Comparison of ENCODE assay signal across 11 cellular contexts in the genomic region with DNA sequence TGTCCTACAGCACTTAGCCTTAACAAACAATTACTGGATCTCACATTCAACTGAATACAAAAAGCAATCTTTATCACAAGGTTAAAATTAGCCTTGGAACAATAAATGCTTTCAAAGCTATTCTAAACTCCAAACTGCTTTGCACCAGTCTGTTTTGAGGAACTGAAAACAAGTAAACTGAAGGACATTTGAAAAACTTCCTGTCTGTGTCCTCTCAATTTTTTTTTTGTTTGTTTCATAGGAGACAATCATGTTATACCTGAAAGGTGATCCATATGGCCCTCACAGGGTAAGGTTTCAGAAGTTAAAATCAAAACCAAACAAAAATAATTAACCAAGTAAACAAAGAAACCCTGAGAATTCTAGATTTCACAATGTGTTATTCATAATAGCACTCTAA.
DNase-seq lines count a peak whose midpoint lies in the region; ATAC-seq and TF ChIP-seq lines count a peak whose summit lies in the region.
"Had no signal": no experiment of that assay in that cellular context is flagged by ENCODE, and none has a peak within 500 bp of the region (broad histone marks: within the 10 kb centered on the region; RNA-seq: fewer than 3 reads in every experiment).

No MANE protein-coding gene starts in this region.

- no peaks in the 10 kb centered on the region for H3F3A ChIP-seq in SU-DHL-6 (ENCODE audit: insufficient read depth)

- H3K36me3 Mint-ChIP-seq in naive thymus-derived CD4-positive, alpha-beta T cell = peaks cover 0 to 77% (median 55%) of the 10 kb centered on the region in 5 donors
- H3K36me3 Mint-ChIP-seq in stimulated activated effector memory CD8-positive, alpha-beta T cell treated with anti-CD3 and anti-CD28 coated beads, Interleukin-12 subunit alpha, Interleukin-12 subunit beta, amount 100 ng/mL, for 72 hours = no peaks in the 10 kb centered on the region

- H3K27me3 Mint-ChIP-seq in naive thymus-derived CD4-positive, alpha-beta T cell = no peaks in the 10 kb centered on the region
- H3K27me3 Mint-ChIP-seq: stimulated activated naive CD8-positive, alpha-beta T cell treated with anti-CD3 and anti-CD28 coated beads, Interleukin-15, Interleukin-2, amounts not matched to agents 100 ng/mL and 50 ng/mL, for 24 hours had no signal

- no peak overlapping the region for H2AFZ ChIP-seq in SU-DHL-6 (ENCODE audit: low read depth, low read length, severe bottlenecking)

- no peaks in the 10 kb centered on the region for H4K20me1 ChIP-seq in SU-DHL-6 (ENCODE audit: low read depth, low read length)

- no peaks in the 10 kb centered on the region for H3K79me2 ChIP-seq in SU-DHL-6 (ENCODE audit: insufficient read depth, low read length)

- H3K4me3 ChIP-seq in SU-DHL-6 (ENCODE audit: insufficient read depth, low read length, poor library complexity, severe bottlenecking) = no peak overlapping the region
- no peak overlapping the region for H3K4me3 ChIP-seq in naive thymus-derived CD4-positive, alpha-beta T cell (ENCODE audit: low read length)

- H3K9me3 ChIP-seq in SU-DHL-6 (ENCODE audit: insufficient read depth, low read length) = peaks cover 4% of the 10 kb centered on the region; the same call in 1 of the 2 replicates
- no peaks in the 10 kb centered on the region for H3K9me3 ChIP-seq in naive thymus-derived CD4-positive, alpha-beta T cell (ENCODE audit: control insufficient read depth in 2 of 3, low read length in 3 of 3)

- H3K27me3 ChIP-seq in SU-DHL-6 (ENCODE audit: low read length) = no peaks in the 10 kb centered on the region
- H3K27me3 ChIP-seq in naive thymus-derived CD4-positive, alpha-beta T cell (ENCODE audit: control insufficient read depth in 2 of 2, insufficient read depth in 2 of 2, low read length in 2 of 2) = no peaks in the 10 kb centered on the region

- POLR2A ChIA-PET in naive thymus-derived CD4-positive, alpha-beta T cell (lab: Charles Lee) = no interaction called here

- DNase-seq in GM20000 (ENCODE audit: low spot score) (peak; percentile 15), UCSD-AML1 (lab: John Stamatoyannopoulos, UW; ENCODE audit: unreplicated experiment) (no peak)
- DNase-seq in naive thymus-derived CD4-positive, alpha-beta T cell = no peak
- DNase-seq in stimulated activated CD4-positive, alpha-beta T cell treated with anti-CD3 and anti-CD28 coated beads, Interleukin-4, amount 100 ng/mL, for 1 hour = no peak
- no peak for DNase-seq in stimulated activated effector memory CD8-positive, alpha-beta T cell treated with anti-CD3 and anti-CD28 coated beads, Interleukin-12 subunit alpha, Interleukin-12 subunit beta, amount 100 ng/mL, for 72 hours (ENCODE audit: low spot score in 2 of 2)
- DNase-seq: dermis blood vessel endothelial cell had no signal

- intact Hi-C loops in naive thymus-derived CD4-positive, alpha-beta T cell (cut with micrococcal nuclease) = no loop called here

- no peaks in the 10 kb centered on the region for H3K36me3 ChIP-seq in SU-DHL-6 (ENCODE audit: low read length)
- peaks cover 0 to 10% (median 0%) of the 10 kb centered on the region in 3 experiments for H3K36me3 ChIP-seq in naive thymus-derived CD4-positive, alpha-beta T cell (ENCODE audit: control insufficient read depth in 2 of 3, insufficient read depth in 3 of 3, low read length in 3 of 3)

- no peaks in the 10 kb centered on the region for H3K9me2 ChIP-seq in SU-DHL-6 (replicated peaks; ENCODE audit: insufficient read depth, low read length)

- no peaks in the 10 kb centered on the region for H3K4me1 ChIP-seq in naive thymus-derived CD4-positive, alpha-beta T cell (ENCODE audit: control insufficient read depth in 2 of 2, insufficient read depth in 2 of 2, low read length in 2 of 2)

- peak overlapping the region; percentile 44 for H3K4me2 ChIP-seq in SU-DHL-6 (ENCODE audit: low read depth, low read length, poor library complexity, severe bottlenecking)

- no peak overlapping the region for H3K4me3 Mint-ChIP-seq in naive thymus-derived CD4-positive, alpha-beta T cell
- H3K4me3 Mint-ChIP-seq in stimulated activated effector memory CD8-positive, alpha-beta T cell treated with anti-CD3 and anti-CD28 coated beads, Interleukin-12 subunit alpha, Interleukin-12 subunit beta, amount 100 ng/mL, for 72 hours = no peak overlapping the region
- H3K4me3 Mint-ChIP-seq: stimulated activated naive CD8-positive, alpha-beta T cell treated with anti-CD3 and anti-CD28 coated beads, Interleukin-15, Interleukin-2, amounts not matched to agents 100 ng/mL and 50 ng/mL, for 24 hours had no signal

- no peak overlapping the region for H3K27ac ChIP-seq in SU-DHL-6 (ENCODE audit: low read depth, low read length)
- no peak overlapping the region for H3K27ac ChIP-seq in naive thymus-derived CD4-positive, alpha-beta T cell (ENCODE audit: low read depth, low read length)

- H3K9ac ChIP-seq in SU-DHL-6 (ENCODE audit: low read length) = no peak overlapping the region

- peaks cover 0 to 5% (median 0%) of the 10 kb centered on the region in 7 donors for H3K4me1 Mint-ChIP-seq in naive thymus-derived CD4-positive, alpha-beta T cell
- no peaks in the 10 kb centered on the region for H3K4me1 Mint-ChIP-seq in stimulated activated effector memory CD8-positive, alpha-beta T cell treated with anti-CD3 and anti-CD28 coated beads, Interleukin-12 subunit alpha, Interleukin-12 subunit beta, amount 100 ng/mL, for 72 hours

- ATAC-seq in GM18498 (IDR thresholded peaks at IDR 0.05; ENCODE audit: unreplicated experiment) = peak; percentile 93
- peak; percentile 92 for ATAC-seq in HG03103 (IDR thresholded peaks at IDR 0.05; ENCODE audit: low read depth, unreplicated experiment)
- ATAC-seq in naive thymus-derived CD4-positive, alpha-beta T cell = no peak
- ATAC-seq in stimulated activated effector memory CD8-positive, alpha-beta T cell treated with anti-CD3 and anti-CD28 coated beads, Interleukin-12 subunit alpha, Interleukin-12 subunit beta, amount 100 ng/mL, for 72 hours = no peak
- ATAC-seq: Panc1 had no signal

- peaks cover 0 to 19% (median 9%) of the 10 kb centered on the region in 11 donors for H3K9me3 Mint-ChIP-seq in naive thymus-derived CD4-positive, alpha-beta T cell
- no peaks in the 10 kb centered on the region for H3K9me3 Mint-ChIP-seq in stimulated activated effector memory CD8-positive, alpha-beta T cell treated with anti-CD3 and anti-CD28 coated beads, Interleukin-12 subunit alpha, Interleukin-12 subunit beta, amount 100 ng/mL, for 72 hours

- no peak overlapping the region for H3K27ac Mint-ChIP-seq in naive thymus-derived CD4-positive, alpha-beta T cell
- no peak overlapping the region for H3K27ac Mint-ChIP-seq in stimulated activated effector memory CD8-positive, alpha-beta T cell treated with anti-CD3 and anti-CD28 coated beads, Interleukin-12 subunit alpha, Interleukin-12 subunit beta, amount 100 ng/mL, for 72 hours
- H3K27ac Mint-ChIP-seq: stimulated activated naive CD8-positive, alpha-beta T cell treated with anti-CD3 and anti-CD28 coated beads, Interleukin-15, Interleukin-2, amounts not matched to agents 100 ng/mL and 50 ng/mL, for 24 hours had no signal

- TF ChIP-seq CTCF in GM20000 (IDR thresholded peaks at IDR 0.05; ENCODE audit: extremely low read depth, missing control alignments) (no peak), SU-DHL-6 (IDR thresholded peaks at IDR 0.05; ENCODE audit: insufficient read depth, low read length, poor library complexity, severe bottlenecking) (no peak)

- CTCF ChIA-PET in naive thymus-derived CD4-positive, alpha-beta T cell (lab: Charles Lee) = interaction anchor here (0.9 kb wide), 1 partner anchor 21 kb away, joined by 3 read pairs; no protein-coding TSS in a partner anchor

Comparison
In these comparisons a context has a peak if more than half of its experiments do, and no peak if none do; other contexts are left out.
1. ATAC-seq: peak in GM18498 (single experiment) and HG03103 (single experiment); none in naive thymus-derived CD4-positive, alpha-beta T cell (single experiment) and stimulated activated effector memory CD8-positive, alpha-beta T cell treated with anti-CD3 and anti-CD28 coated beads, Interleukin-12 subunit alpha, Interleukin-12 subunit beta, amount 100 ng/mL, for 72 hours (single experiment).